In genomic region chr1:1360511-1361169, GRCh38 we compare ENCODE assay signal across 8 cellular contexts. TPM values are rescaled to one million over a fixed set of nuclear protein-coding genes. Genes with fewer than 3 reads are reported as not detected.
DNase-seq lines count a peak whose midpoint lies in the region; ATAC-seq and TF ChIP-seq lines count a peak whose summit lies in the region.

No MANE protein-coding gene starts in this region.

- DNase-seq in HCT116 (ENCODE audit: low read depth, low spot score) (peak; percentile 56), body of pancreas (peak in 2 of 4 donors; percentile 39 to 56), islet precursor cell (peak; percentile 99), spleen (peak; percentile 69), NCI-H526 (lab: John Stamatoyannopoulos, UW) (no peak), NCI-H2171 treated with DMSO at 0.1 percent for 48 hours (lab: John Stamatoyannopoulos, UW) (no peak), D341Med (ENCODE audit: low spot score) (no peak), DMS 273 (lab: John Stamatoyannopoulos, UW; ENCODE audit: unreplicated experiment) (no peak)

- no TSS peak for BruUV-seq in HCT116 (replicated peaks; lab: Mats Ljungman, UMichigan)

- TF ChIP-seq RAD21 in HCT116 (IDR thresholded peaks at IDR 0.05; ENCODE audit: low read depth) = no peak

- H3K27ac ChIP-seq in HCT116 (ENCODE audit: low read depth, low read length) (peak overlapping the region; percentile 49), body of pancreas (peak overlapping the region in 1 of 4 donors; percentile 6), spleen (peak overlapping the region in 6 of 8 donors; percentile 20 to 83 (median 76))

- H2AFZ ChIP-seq in HCT116 (ENCODE audit: low read depth, low read length, poor library complexity, severe bottlenecking) = no peak overlapping the region

- no peaks in the 10 kb centered on the region for H3K27me3 ChIP-seq in HCT116 (ENCODE audit: insufficient read depth, low read length)
- peaks cover 0 to 5% of the 10 kb centered on the region in 2 donors for H3K27me3 ChIP-seq in body of pancreas
- H3K27me3 ChIP-seq in spleen (replicated peaks in 1 of 7) = peaks cover 0 to 65% (median 35%) of the 10 kb centered on the region in 7 donors

- H3K4me3 ChIP-seq in HCT116 (replicated peaks in 1 of 2; ENCODE audit: low read depth in 1 of 2, low read length in 2 of 2) (0 out of 4 replicates have a peak overlapping the region, but pooled peaks of 1 of the 2 experiments have one; percentile 25), body of pancreas (no peak overlapping the region), spleen (no peak overlapping the region)

- H3K36me3 ChIP-seq in HCT116 (ENCODE audit: control insufficient read depth in 1 of 2, insufficient read depth in 2 of 2, low read length in 2 of 2) (no peaks in the 10 kb centered on the region), body of pancreas (replicated peaks in 1 of 2; ENCODE audit: insufficient read depth in 1 of 2, low read depth in 2 of 2) (no peaks in the 10 kb centered on the region), spleen (no peaks in the 10 kb centered on the region)

- no peaks in the 10 kb centered on the region for H3K79me2 ChIP-seq in HCT116 (ENCODE audit: insufficient read depth, low read length)

- peak overlapping the region; percentile 68 for H3K4me2 ChIP-seq in HCT116 (ENCODE audit: low read length)

- TF ChIP-seq POLR2A in HCT116 (IDR thresholded peaks at IDR 0.05; ENCODE audit: borderline replicate concordance, extremely low read depth, insufficient read depth, insufficient read length) (no peak), body of pancreas (IDR thresholded peaks at IDR 0.05) (no peak), spleen (IDR thresholded peaks at IDR 0.05) (no peak)

- no peaks in the 10 kb centered on the region for H3K9me3 ChIP-seq in HCT116 (ENCODE audit: control insufficient read depth in 1 of 2, insufficient read depth in 1 of 2, low read depth in 1 of 2, low read length in 2 of 2)
- H3K9me3 ChIP-seq in body of pancreas = no peaks in the 10 kb centered on the region
- no peaks in the 10 kb centered on the region for H3K9me3 ChIP-seq in spleen

- POLR2A ChIA-PET in HCT116 (lab: Charles Lee) = no interaction called here

- H3K9ac ChIP-seq in HCT116 (ENCODE audit: low read length) = peak overlapping the region; percentile 51

- intact Hi-C loops in HCT116 (cut with micrococcal nuclease) (no loop called here), body of pancreas (cut with DNase I) (no loop called here), spleen (cut with DNase I; ENCODE audit: low total_unique reads) (no loop called here)

- TF ChIP-seq CTCF in HCT116 (IDR thresholded peaks at IDR 0.05 in 2 of 3, conservative IDR thresholded peaks at IDR 0.05 in 1 of 3; ENCODE audit: borderline replicate concordance in 1 of 3, insufficient read depth in 1 of 3, low read depth in 2 of 3, low read length in 2 of 3) (no peak), body of pancreas (IDR thresholded peaks at IDR 0.05) (no peak), spleen (IDR thresholded peaks at IDR 0.05 in 8 of 11, conservative IDR thresholded peaks at IDR 0.05 in 3 of 11) (no peak)

- H3K9me2 ChIP-seq in HCT116 (ENCODE audit: insufficient read depth) = no peaks in the 10 kb centered on the region

- ATAC-seq in HCT116 = peak; percentile 82
- peak; percentile 34 for ATAC-seq in body of pancreas

- RAD21 ChIA-PET in HCT116 (lab: Charles Lee; ENCODE audit: low non-redundant PET in 1 of 2, low total read pairs in 2 of 2, uncharacterized antibody in 2 of 2, unreplicated experiment in 2 of 2) = interaction anchor here in 1 of 2 experiments (1.2 kb wide), 1 partner anchor 11 kb away, joined by 3 read pairs; no protein-coding TSS in a partner anchor

- no peaks in the 10 kb centered on the region for H4K20me1 ChIP-seq in HCT116 (ENCODE audit: insufficient read depth)

- peaks cover 24 to 54% of the 10 kb centered on the region in 2 experiments for H3K4me1 ChIP-seq in HCT116 (ENCODE audit: control insufficient read depth in 1 of 2, insufficient read depth in 2 of 2, low read length in 2 of 2)
- H3K4me1 ChIP-seq in body of pancreas = no peaks in the 10 kb centered on the region
- peaks cover 0 to 59% (median 15%) of the 10 kb centered on the region in 6 donors for H3K4me1 ChIP-seq in spleen

- CTCF ChIA-PET in HCT116 (lab: Charles Lee) = no interaction called here

- 70 to 77% methylated on average over 14 to 20 of the region's 20 CpGs for WGBS in body of pancreas, 2 donors
- 77 to 81% (median 78%) methylated on average over 18 to 20 of the region's 20 CpGs for WGBS in spleen, 5 donors

TF ChIP-seq in HCT116, 20 proteins besides CTCF, POLR2A, EP300 and RAD21:
- TF ChIP-seq JUND (IDR thresholded peaks at IDR 0.05) (no peak; the same call in none of the 2 replicates), POLR2AphosphoS5 (IDR thresholded peaks at IDR 0.05; ENCODE audit: low read depth, low read length) (peak; percentile 28; the same call in 1 of the 2 replicates), YY1 (IDR thresholded peaks at IDR 0.05; ENCODE audit: extremely low read depth, insufficient replicate concordance, low read depth, low read length) (peak; percentile 36)

RNA-seq across cellular contexts. Expression of gene MXRA8, which starts 2.3 kb away (rescaled TPM):
- 0.74 TPM for total RNA-seq in HCT116 (2021; ENCODE audit: unreplicated experiment)
- 3.6 and 3.7 TPM in 2 replicates for polyA plus RNA-seq in HCT116 (2012)
- 10 to 100 TPM; 23.3 to 48.5 TPM for total RNA-seq in body of pancreas
- 10 to 100 TPM; 25.9 to 71.7 (median 49.3) TPM for total RNA-seq in spleen
- 10 to 100 TPM; 37.9 to 57.5 (median 44.8) TPM for polyA plus RNA-seq in spleen

RNA-seq across cellular contexts. Expression of gene DVL1, which starts 11.4 kb away (rescaled TPM):
- total RNA-seq in HCT116 (2021; ENCODE audit: unreplicated experiment) (160 TPM), body of pancreas (10 to 100 TPM; 58.1 to 84.4 TPM), spleen (10 to 100 TPM; 34.4 to 59.1 (median 40.1) TPM)
- 193 and 219 TPM in 2 replicates for polyA plus RNA-seq in HCT116 (2012)
- polyA plus RNA-seq in spleen = 10 to 100 TPM; 18.1 to 57.3 (median 27.7) TPM

RNA-seq across cellular contexts. Expression of gene AURKAIP1, which starts 14.4 kb away (rescaled TPM):
- total RNA-seq in HCT116 (2021; ENCODE audit: unreplicated experiment) (200 TPM), body of pancreas (10 to 100 TPM; 79.4 to 93.7 TPM), spleen (10 to 100 TPM; 61.3 to 85.1 (median 71.7) TPM)
- 114 and 142 TPM in 2 replicates for polyA plus RNA-seq in HCT116 (2012)
- polyA plus RNA-seq in spleen = 100 to 1,000 TPM; 149 to 174 (median 151) TPM

RNA-seq across cellular contexts. Expression of gene TAS1R3, which starts 29.6 kb away (rescaled TPM):
- total RNA-seq in HCT116 (2021; ENCODE audit: unreplicated experiment) = 0.07 TPM
- 0.33 and 0.37 TPM in 2 replicates for polyA plus RNA-seq in HCT116 (2012)
- total RNA-seq in body of pancreas = under 1 TPM in 1 of 2 donors, not detected in 1; 0.26 TPM
- total RNA-seq in spleen = 1 to 10 TPM in 6 of 7 donors, under 1 TPM in 1; 0.77 to 5.9 (median 3.0) TPM
- polyA plus RNA-seq in spleen = 1 to 10 TPM in 1 of 3 donors, under 1 TPM in 2; 0.23 to 1.6 (median 0.37) TPM

RNA-seq across cellular contexts. Expression of gene CPTP, which starts 36.0 kb away (rescaled TPM):
- total RNA-seq in HCT116 (2021; ENCODE audit: unreplicated experiment) (16.3 TPM), body of pancreas (10 to 100 TPM; 15.6 to 33.0 TPM), spleen (10 to 100 TPM; 16.9 to 42.1 (median 29.1) TPM)
- 11.2 and 13.9 TPM in 2 replicates for polyA plus RNA-seq in HCT116 (2012)
- polyA plus RNA-seq in spleen = 10 to 100 TPM in 2 of 3 donors, 1 to 10 TPM in 1; 7.5 to 24.9 (median 10.4) TPM

Comparison
In these comparisons a context has a peak if more than half of its experiments do, and no peak if none do; other contexts are left out.
1. DNase-seq: peak in HCT116 (single experiment), islet precursor cell (single experiment) and spleen (single experiment); none in NCI-H526 (0 of 2), NCI-H2171 treated with DMSO at 0.1 percent for 48 hours (single experiment), D341Med (single experiment) and DMS 273 (single experiment).
2. RNA of gene MXRA8, which starts 2.3 kb away (total RNA-seq): 25.9 to 71.7 TPM in spleen and 23.3 to 48.5 TPM in body of pancreas; 0.74 TPM in HCT116 (single experiment); every median in the first group is over 10 times any median in the second.